1 cellular context compared by ENCODE assay signal in the genomic region with DNA sequence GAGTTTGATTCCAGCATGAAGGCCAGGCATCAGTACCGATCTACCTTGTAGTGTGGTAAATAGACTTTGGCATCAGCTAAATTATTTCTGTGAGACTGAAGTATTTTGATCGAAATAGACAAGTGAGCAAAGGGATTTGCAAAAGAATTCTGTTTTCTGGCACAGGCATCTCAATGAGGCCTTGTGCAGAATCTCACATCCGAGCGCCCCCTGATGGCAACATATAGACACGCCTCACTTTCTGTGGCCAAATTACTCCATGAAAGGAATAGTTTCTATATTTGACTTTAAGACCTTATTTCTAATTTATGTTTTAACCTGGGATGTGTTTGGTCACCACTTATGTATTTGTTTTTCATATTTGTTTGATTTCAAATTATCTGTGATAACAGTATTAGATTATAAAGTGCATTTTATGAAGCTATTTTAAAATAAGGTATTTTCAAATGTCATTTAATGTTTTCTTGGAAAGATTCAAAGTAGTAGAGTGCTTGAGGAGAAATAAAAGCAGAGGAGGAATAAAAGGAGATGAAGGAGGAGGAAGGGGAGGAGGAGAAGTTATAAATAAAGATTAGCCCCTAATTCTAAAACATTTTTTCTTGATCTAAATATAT.
TF ChIP-seq lines count a peak whose summit lies in the region.

No MANE protein-coding gene starts in this region.

TF ChIP-seq in GM23338, 12 proteins besides CTCF, POLR2A, EP300 and RAD21 (continued from another document):
- TF ChIP-seq, protein P1, sequence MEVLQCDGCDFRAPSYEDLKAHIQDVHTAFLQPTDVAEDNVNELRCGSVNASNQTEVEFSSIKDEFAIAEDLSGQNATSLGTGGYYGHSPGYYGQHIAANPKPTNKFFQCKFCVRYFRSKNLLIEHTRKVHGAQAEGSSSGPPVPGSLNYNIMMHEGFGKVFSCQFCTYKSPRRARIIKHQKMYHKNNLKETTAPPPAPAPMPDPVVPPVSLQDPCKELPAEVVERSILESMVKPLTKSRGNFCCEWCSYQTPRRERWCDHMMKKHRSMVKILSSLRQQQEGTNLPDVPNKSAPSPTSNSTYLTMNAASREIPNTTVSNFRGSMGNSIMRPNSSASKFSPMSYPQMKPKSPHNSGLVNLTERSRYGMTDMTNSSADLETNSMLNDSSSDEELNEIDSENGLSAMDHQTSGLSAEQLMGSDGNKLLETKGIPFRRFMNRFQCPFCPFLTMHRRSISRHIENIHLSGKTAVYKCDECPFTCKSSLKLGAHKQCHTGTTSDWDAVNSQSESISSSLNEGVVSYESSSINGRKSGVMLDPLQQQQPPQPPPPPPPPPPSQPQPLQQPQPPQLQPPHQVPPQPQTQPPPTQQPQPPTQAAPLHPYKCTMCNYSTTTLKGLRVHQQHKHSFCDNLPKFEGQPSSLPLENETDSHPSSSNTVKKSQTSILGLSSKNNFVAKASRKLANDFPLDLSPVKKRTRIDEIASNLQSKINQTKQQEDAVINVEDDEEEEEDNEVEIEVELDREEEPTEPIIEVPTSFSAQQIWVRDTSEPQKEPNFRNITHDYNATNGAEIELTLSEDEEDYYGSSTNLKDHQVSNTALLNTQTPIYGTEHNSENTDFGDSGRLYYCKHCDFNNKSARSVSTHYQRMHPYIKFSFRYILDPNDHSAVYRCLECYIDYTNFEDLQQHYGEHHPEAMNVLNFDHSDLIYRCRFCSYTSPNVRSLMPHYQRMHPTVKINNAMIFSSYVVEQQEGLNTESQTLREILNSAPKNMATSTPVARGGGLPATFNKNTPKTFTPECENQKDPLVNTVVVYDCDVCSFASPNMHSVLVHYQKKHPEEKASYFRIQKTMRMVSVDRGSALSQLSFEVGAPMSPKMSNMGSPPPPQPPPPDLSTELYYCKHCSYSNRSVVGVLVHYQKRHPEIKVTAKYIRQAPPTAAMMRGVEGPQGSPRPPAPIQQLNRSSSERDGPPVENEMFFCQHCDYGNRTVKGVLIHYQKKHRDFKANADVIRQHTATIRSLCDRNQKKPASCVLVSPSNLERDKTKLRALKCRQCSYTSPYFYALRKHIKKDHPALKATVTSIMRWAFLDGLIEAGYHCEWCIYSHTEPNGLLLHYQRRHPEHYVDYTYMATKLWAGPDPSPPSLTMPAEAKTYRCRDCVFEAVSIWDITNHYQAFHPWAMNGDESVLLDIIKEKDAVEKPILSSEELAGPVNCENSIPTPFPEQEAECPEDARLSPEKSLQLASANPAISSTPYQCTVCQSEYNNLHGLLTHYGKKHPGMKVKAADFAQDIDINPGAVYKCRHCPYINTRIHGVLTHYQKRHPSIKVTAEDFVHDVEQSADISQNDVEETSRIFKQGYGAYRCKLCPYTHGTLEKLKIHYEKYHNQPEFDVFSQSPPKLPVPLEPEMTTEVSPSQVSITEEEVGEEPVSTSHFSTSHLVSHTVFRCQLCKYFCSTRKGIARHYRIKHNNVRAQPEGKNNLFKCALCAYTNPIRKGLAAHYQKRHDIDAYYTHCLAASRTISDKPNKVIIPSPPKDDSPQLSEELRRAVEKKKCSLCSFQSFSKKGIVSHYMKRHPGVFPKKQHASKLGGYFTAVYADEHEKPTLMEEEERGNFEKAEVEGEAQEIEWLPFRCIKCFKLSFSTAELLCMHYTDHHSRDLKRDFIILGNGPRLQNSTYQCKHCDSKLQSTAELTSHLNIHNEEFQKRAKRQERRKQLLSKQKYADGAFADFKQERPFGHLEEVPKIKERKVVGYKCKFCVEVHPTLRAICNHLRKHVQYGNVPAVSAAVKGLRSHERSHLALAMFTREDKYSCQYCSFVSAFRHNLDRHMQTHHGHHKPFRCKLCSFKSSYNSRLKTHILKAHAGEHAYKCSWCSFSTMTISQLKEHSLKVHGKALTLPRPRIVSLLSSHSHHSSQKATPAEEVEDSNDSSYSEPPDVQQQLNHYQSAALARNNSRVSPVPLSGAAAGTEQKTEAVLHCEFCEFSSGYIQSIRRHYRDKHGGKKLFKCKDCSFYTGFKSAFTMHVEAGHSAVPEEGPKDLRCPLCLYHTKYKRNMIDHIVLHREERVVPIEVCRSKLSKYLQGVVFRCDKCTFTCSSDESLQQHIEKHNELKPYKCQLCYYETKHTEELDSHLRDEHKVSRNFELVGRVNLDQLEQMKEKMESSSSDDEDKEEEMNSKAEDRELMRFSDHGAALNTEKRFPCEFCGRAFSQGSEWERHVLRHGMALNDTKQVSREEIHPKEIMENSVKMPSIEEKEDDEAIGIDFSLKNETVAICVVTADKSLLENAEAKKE (CRISPR knock-in tag; IDR thresholded peaks at IDR 0.05), result no peak
